Comparison of ENCODE assay signal across 31 cellular contexts in genomic region chr6:83152913-83153312, GRCh38.
"Had no signal": no experiment of that assay in that cellular context is flagged by ENCODE, and none has a peak within 500 bp of the region (broad histone marks: within the 10 kb centered on the region; RNA-seq: fewer than 3 reads in every experiment).

No MANE protein-coding gene starts in this region.

- H3K9me3 ChIP-seq: adrenal gland, ascending aorta, colonic mucosa, heart left ventricle, left lung, neutrophil, sigmoid colon, uterus had no signal

- H3K4me1 ChIP-seq: adrenal gland, ascending aorta, colonic mucosa, left lung, sigmoid colon, uterus had no signal

- DNase-seq: activated CD4-positive, alpha-beta T cell treated with anti-CD3 and anti-CD28 coated beads for 48 hours; activated CD4-positive, alpha-beta T cell treated with anti-CD3 and anti-CD28 coated beads, Interleukin-2, amount 50 U/mL, for 48 hours; activated CD8-positive, alpha-beta memory T cell treated with anti-CD3 and anti-CD28 coated beads for 24 hours; activated effector memory CD4-positive, alpha-beta T cell treated with Interleukin-2 at 50 U/mL for 16 hours; activated naive CD4-positive, alpha-beta T cell treated with anti-CD3 and anti-CD28 coated beads for 36 hours; activated naive CD8-positive, alpha-beta T cell treated with anti-CD3 and anti-CD28 coated beads for 36 hours; adrenal gland; cerebellar nuclear complex; colonic mucosa; effector memory CD8-positive, alpha-beta T cell; foreskin fibroblast; heart left ventricle; hypothalamus; immature natural killer cell; left lung; retina; sigmoid colon; small intestine; stimulated activated CD4-positive, alpha-beta T cell treated with anti-CD3 and anti-CD28 coated beads, Interleukin-4, amount 100 ng/mL, for 24 hours; stimulated activated naive CD8-positive, alpha-beta T cell treated with anti-CD3 and anti-CD28 coated beads, Interleukin-15, amount 100 ng/mL, for 72 hours; substantia nigra; T1000; uterus; WERI-Rb-1 had no signal

- H3K4me3 ChIP-seq: adrenal gland, ascending aorta, cardiac muscle cell, colonic mucosa, heart left ventricle, left lung, lung, sigmoid colon, uterus had no signal

- H3K36me3 ChIP-seq: colonic mucosa, uterus had no signal

- FAIRE-seq: small intestine had no signal

- H3K27ac ChIP-seq: adrenal gland, ascending aorta, cardiac muscle cell, colonic mucosa, heart left ventricle, left lung, neutrophil, sigmoid colon, uterus had no signal

- ATAC-seq: activated CD4-positive, CD25-positive, alpha-beta regulatory T cell treated with anti-CD3 and anti-CD28 coated beads, Interleukin-2, amount 50 U/mL, for 24 hours; effector memory CD8-positive, alpha-beta T cell; esophagus mucosa; heart left ventricle; left lung; stimulated activated effector memory CD8-positive, alpha-beta T cell treated with anti-CD3 and anti-CD28 coated beads, Interleukin-12 subunit alpha, Interleukin-12 subunit beta, amount 100 ng/mL, for 72 hours; stimulated activated naive CD8-positive, alpha-beta T cell treated with anti-CD3 and anti-CD28 coated beads, Interleukin-15, amount 100 ng/mL, for 72 hours had no signal

- H3K27me3 ChIP-seq: adrenal gland, ascending aorta, cardiac muscle cell, colonic mucosa, heart left ventricle, left lung, neutrophil, sigmoid colon, uterus had no signal
